ENCODE assay signal across 16 cellular contexts in genomic region chr7:141699860-141700259, GRCh38. TPM values are rescaled to one million over a fixed set of nuclear protein-coding genes. Genes with fewer than 3 reads are reported as not detected.
DNase-seq lines count a peak whose midpoint lies in the region; ATAC-seq, FAIRE-seq and TF ChIP-seq lines count a peak whose summit lies in the region.
"Had no signal": no experiment of that assay in that cellular context is flagged by ENCODE, and none has a peak within 500 bp of the region (broad histone marks: within the 10 kb centered on the region; RNA-seq: fewer than 3 reads in every experiment).

No MANE protein-coding gene starts in this region.

- H3K27me3 Mint-ChIP-seq in CD4-positive, alpha-beta T cell: no peaks in the 10 kb centered on the region
- H3K27me3 Mint-ChIP-seq in activated naive CD8-positive, alpha-beta T cell: no peaks in the 10 kb centered on the region
- no peaks in the 10 kb centered on the region for H3K27me3 Mint-ChIP-seq in naive B cell

- H3K36me3 ChIP-seq in brain microvascular endothelial cell (replicated peaks): no peaks in the 10 kb centered on the region
- H3K36me3 ChIP-seq: cardiac muscle cell, right atrium auricular region, SJCRH30 had no signal

- peak overlapping the region; percentile 88; the same call in 2 of the 3 replicates for H3K4me2 ChIP-seq in A549

- no peak for FAIRE-seq in A549 (lab: Jason Lieb, UNC)
- FAIRE-seq: kidney had no signal

- H3K4me3 ChIP-seq in A549 (no peak overlapping the region), brain microvascular endothelial cell (ENCODE audit: low read depth, low read length) (no peak overlapping the region)
- H3K4me3 ChIP-seq: cardiac muscle cell, right atrium auricular region, SJCRH30 had no signal

- peaks cover 16% of the 10 kb centered on the region for H3K36me3 Mint-ChIP-seq in CD4-positive, alpha-beta T cell (ENCODE audit: low read depth)
- H3K36me3 Mint-ChIP-seq in activated naive CD8-positive, alpha-beta T cell: peaks cover 3% of the 10 kb centered on the region
- no peaks in the 10 kb centered on the region for H3K36me3 Mint-ChIP-seq in naive B cell

- H3K4me3 Mint-ChIP-seq in CD4-positive, alpha-beta T cell: peak overlapping the region; percentile 96
- H3K4me3 Mint-ChIP-seq in activated naive CD8-positive, alpha-beta T cell: peak overlapping the region; percentile 92
- H3K4me3 Mint-ChIP-seq in naive B cell: peak overlapping the region in 7 of 8 donors; percentile 30 to 94 (median 91)

- no peak overlapping the region for H3K27ac ChIP-seq in A549
- no peak overlapping the region for H3K27ac ChIP-seq in CD4-positive, alpha-beta T cell (ENCODE audit: low read depth, low read length)
- no peak overlapping the region for H3K27ac ChIP-seq in brain microvascular endothelial cell
- H3K27ac ChIP-seq: cardiac muscle cell, SJCRH30 had no signal

- peak overlapping the region; percentile 90 for H3K27ac Mint-ChIP-seq in CD4-positive, alpha-beta T cell
- H3K27ac Mint-ChIP-seq in activated naive CD8-positive, alpha-beta T cell: no peak overlapping the region
- H3K27ac Mint-ChIP-seq in naive B cell: peak overlapping the region; percentile 57 to 95 (median 88)

- intact Hi-C loops in CD4-positive, alpha-beta T cell (cut with DNase I, micrococcal nuclease): loop anchor here in 1 of 2 experiments (2.0 kb wide), 1 partner anchor 39 kb away; the partner anchor contains the start of gene SSBP1

- no peak for TF ChIP-seq CTCF in A549 (IDR thresholded peaks at IDR 0.05)
- no peak for TF ChIP-seq CTCF in CD4-positive, alpha-beta T cell (IDR thresholded peaks at IDR 0.05)
- TF ChIP-seq CTCF in brain microvascular endothelial cell (IDR thresholded peaks at IDR 0.05; ENCODE audit: low read depth, low read length, missing control alignments): no peak

- POLR2A ChIA-PET in A549 (lab: Yijun Ruan, JAX): no interaction called here
- POLR2A ChIA-PET in CD4-positive, alpha-beta T cell (lab: Charles Lee): interaction anchor here (4.9 kb wide), 1 partner anchor 38 kb away, joined by 103 read pairs; the partner anchor contains the start of gene SSBP1

- no peaks in the 10 kb centered on the region for H3K9me3 ChIP-seq in A549
- H3K9me3 ChIP-seq in CD4-positive, alpha-beta T cell (ENCODE audit: control insufficient read depth, low read length): no peaks in the 10 kb centered on the region
- H3K9me3 ChIP-seq: right atrium auricular region, SJCRH30 had no signal

- 75% methylated on average over 3 of the region's 3 CpGs for WGBS in A549 (ENCODE audit: missing lambda C conversion rate)

- DNase-seq in A549 (ENCODE audit: low read depth in 1 of 2, low spot score in 1 of 2): no peak
- DNase-seq in CD4-positive, alpha-beta T cell: no peak
- DNase-seq in naive B cell: no peak
- no peak for DNase-seq in brain microvascular endothelial cell
- no peak for DNase-seq in NCI-H2196 treated with DMSO at 0.1 percent for 48 hours (lab: John Stamatoyannopoulos, UW; ENCODE audit: unreplicated experiment)
- DNase-seq: kidney; NCI-H2227 treated with DMSO at 0.1 percent for 48 hours; SJCRH30; stimulated activated CD4-positive, alpha-beta T cell treated with anti-CD3 and anti-CD28 coated beads, Interleukin-4, amount 100 ng/mL, for 1 hour had no signal

- no peaks in the 10 kb centered on the region for H3K9me3 Mint-ChIP-seq in CD4-positive, alpha-beta T cell
- no peaks in the 10 kb centered on the region for H3K9me3 Mint-ChIP-seq in activated naive CD8-positive, alpha-beta T cell (ENCODE audit: low read depth)
- no peaks in the 10 kb centered on the region for H3K9me3 Mint-ChIP-seq in naive B cell

- no peak for TF ChIP-seq EP300 in A549 (IDR thresholded peaks at IDR 0.05)

- TF ChIP-seq RAD21 in A549 (conservative IDR thresholded peaks at IDR 0.05 in 1 of 2, IDR thresholded peaks at IDR 0.05 in 1 of 2): no peak

- peaks cover 81% of the 10 kb centered on the region for H3K4me1 ChIP-seq in A549

- H3K27me3 ChIP-seq in CD4-positive, alpha-beta T cell (ENCODE audit: control insufficient read depth, insufficient read depth, low read length): no peaks in the 10 kb centered on the region
- no peaks in the 10 kb centered on the region for H3K27me3 ChIP-seq in brain microvascular endothelial cell (replicated peaks)
- H3K27me3 ChIP-seq: cardiac muscle cell, right atrium auricular region had no signal

- TF ChIP-seq POLR2A in A549 (IDR thresholded peaks at IDR 0.05; ENCODE audit: low read length): no peak

- ATAC-seq in A549 (no peak), naive B cell (ENCODE audit: low read depth in 2 of 2) (no peak), GM21390 (IDR thresholded peaks at IDR 0.05; ENCODE audit: unreplicated experiment) (no peak)
- no peak for ATAC-seq in CD4-positive, alpha-beta T cell (ENCODE audit: poor library complexity)
- no peak for ATAC-seq in activated CD4-positive, CD25-positive, alpha-beta regulatory T cell treated with anti-CD3 and anti-CD28 coated beads, Interleukin-2, amount 50 U/mL, for 24 hours

- H3K4me1 Mint-ChIP-seq in CD4-positive, alpha-beta T cell (ENCODE audit: low read depth): peaks cover 71% of the 10 kb centered on the region
- peaks cover 65% of the 10 kb centered on the region for H3K4me1 Mint-ChIP-seq in activated naive CD8-positive, alpha-beta T cell (ENCODE audit: low read depth)
- H3K4me1 Mint-ChIP-seq in naive B cell: peaks cover 54 to 68% (median 68%) of the 10 kb centered on the region in 3 donors

- in situ Hi-C loops in brain microvascular endothelial cell (cut with HindIII; ENCODE audit: low pct_ligation_motif_present, low sequenced_read_pairs): no loop called here

- CTCF ChIA-PET in A549 (lab: Yijun Ruan, JAX): interaction anchor here (1.3 to 2.2 kb wide), 2 partner anchors 38 to 86 kb away, joined by 3 to 21 read pairs; partner anchors contain the start of gene SSBP1
- CTCF ChIA-PET in CD4-positive, alpha-beta T cell (lab: Charles Lee): interaction anchor here (0.9 to 4.5 kb wide), 3 partner anchors 9 to 38 kb away, joined by 3 to 38 read pairs (median 4); partner anchors contain the start of gene SSBP1

TF ChIP-seq in A549, 52 proteins besides CTCF, POLR2A, EP300 and RAD21:
- TF ChIP-seq MYC (IDR thresholded peaks at IDR 0.05; ENCODE audit: borderline replicate concordance, low read length): no peak

RNA-seq across cellular contexts. Expression of gene DENND11, which starts 2.1 kb away (rescaled TPM):
- polyA plus RNA-seq in A549 (2011; rRNA removed) (11.5 and 16.5 TPM in 2 replicates), A549 (2017; fragmentation: RNase III; extraction: RNeasy Plus Mini Kit Qiagen cat#74134 plus additional on column Dnase treatment) (7.1 to 7.6 TPM (median 7.5 TPM) in 3 replicates), naive B cell (ENCODE audit: low read depth in 6 of 6) (10 to 100 TPM; 11.4 to 32.2 (median 22.9) TPM)
- 2.9 and 3.3 TPM in 2 replicates for polyA plus RNA-seq in A549 (2012; cell fraction: cytosol; rRNA removed)
- 5.8 and 9.6 TPM in 2 replicates for polyA plus RNA-seq in A549 (2012; cell fraction: nucleus; rRNA removed)
- 14.3 and 20.5 TPM in 2 replicates for polyA minus RNA-seq in A549 (2011; rRNA and poly(A)+ RNA removed)
- total RNA-seq in CD4-positive, alpha-beta T cell: 10 to 100 TPM; 39.2 to 41.1 TPM

RNA-seq across cellular contexts. Expression of gene WEE2, which starts 8.3 kb away (rescaled TPM):
- polyA plus RNA-seq in A549 (2011; rRNA removed) (not detected in 2 replicates), A549 (2017; fragmentation: RNase III; extraction: RNeasy Plus Mini Kit Qiagen cat#74134 plus additional on column Dnase treatment) (not detected in 3 replicates), naive B cell (ENCODE audit: low read depth in 6 of 6) (under 1 TPM in 1 of 6 donors, not detected in 5; 0.52 TPM)
- polyA plus RNA-seq in A549 (2012; cell fraction: cytosol; rRNA removed): not detected in 2 replicates
- not detected in 2 replicates for polyA plus RNA-seq in A549 (2012; cell fraction: nucleus; rRNA removed)
- 0.41 TPM in 1 of 2 replicates, not detected in the other for polyA minus RNA-seq in A549 (2011; rRNA and poly(A)+ RNA removed)
- total RNA-seq in CD4-positive, alpha-beta T cell: under 1 TPM; 0.08 to 0.14 TPM
- total RNA-seq: epithelial cell of proximal tubule, glomerular endothelial cell, right atrium auricular region, SJCRH30 had no signal
- polyA plus RNA-seq: cardiac muscle cell had no signal

RNA-seq across cellular contexts. Expression of gene SSBP1, which starts 38.3 kb away (rescaled TPM):
- polyA plus RNA-seq in A549 (2011; rRNA removed): 237 and 368 TPM in 2 replicates
- 118 and 164 TPM in 2 replicates for polyA plus RNA-seq in A549 (2012; cell fraction: cytosol; rRNA removed)
- 42.8 and 64.9 TPM in 2 replicates for polyA plus RNA-seq in A549 (2012; cell fraction: nucleus; rRNA removed)
- 430 to 464 TPM (median 453 TPM) in 3 replicates for polyA plus RNA-seq in A549 (2017; fragmentation: RNase III; extraction: RNeasy Plus Mini Kit Qiagen cat#74134 plus additional on column Dnase treatment)
- 45.7 and 51.1 TPM in 2 replicates for polyA minus RNA-seq in A549 (2011; rRNA and poly(A)+ RNA removed)
- total RNA-seq in CD4-positive, alpha-beta T cell: 100 to 1,000 TPM; 108 to 116 TPM
- 100 to 1,000 TPM; 246 to 345 (median 302) TPM for polyA plus RNA-seq in naive B cell (ENCODE audit: low read depth in 6 of 6)
